ENCODE assay signal across 8 cellular contexts in genomic region chr9:113682297-113682771, GRCh38.
DNase-seq lines count a peak whose midpoint lies in the region; ATAC-seq, FAIRE-seq and TF ChIP-seq lines count a peak whose summit lies in the region.

No MANE protein-coding gene starts in this region.

- in situ Hi-C loops in G401 (cut with HindIII; ENCODE audit: low sequenced_read_pairs) = no loop called here

- H3K27me3 ChIP-seq in MG63 = no peaks in the 10 kb centered on the region

- peak; percentile 42 for DNase-seq in G401 (ENCODE audit: low spot score)
- DNase-seq in MG63 = peak; percentile 88
- peak; percentile 82 for DNase-seq in SW480 (ENCODE audit: low spot score)
- peak; percentile 87 to 88 for DNase-seq in cardiac fibroblast (ENCODE audit: low read depth in 2 of 2)
- DNase-seq in stimulated activated CD4-positive, alpha-beta T cell treated with anti-CD3 and anti-CD28 coated beads, Interleukin-12 subunit alpha, Interleukin-12 subunit beta, amount 100 ng/mL, for 4 hours = peak; percentile 36

- ATAC-seq in GM18520 (IDR thresholded peaks at IDR 0.05; ENCODE audit: unreplicated experiment) (no peak), GM21723 (IDR thresholded peaks at IDR 0.05; ENCODE audit: unreplicated experiment) (no peak)

- H3K4me3 ChIP-seq in MG63 (no peak overlapping the region), cardiac fibroblast (replicated peaks in 1 of 2; ENCODE audit: low read depth in 2 of 2, low read length in 2 of 2) (no peak overlapping the region)

- peak; percentile 96 for TF ChIP-seq CTCF in cardiac fibroblast (IDR thresholded peaks at IDR 0.05; ENCODE audit: low read depth, low read length)

- peak; percentile 65 for FAIRE-seq in islet of Langerhans (lab: Jason Lieb, UNC)

- H3K36me3 ChIP-seq in MG63 = no peaks in the 10 kb centered on the region

- H3K9me3 ChIP-seq in MG63 = no peaks in the 10 kb centered on the region

Comparison
In these comparisons a context has a peak if more than half of its experiments do, and no peak if none do; other contexts are left out.
1. DNase-seq: peak in every context shown above with its lines; median percentile 88 in MG63; 88 in cardiac fibroblast; 82 in SW480; 42 in G401; 36 in stimulated activated CD4-positive, alpha-beta T cell treated with anti-CD3 and anti-CD28 coated beads, Interleukin-12 subunit alpha, Interleukin-12 subunit beta, amount 100 ng/mL, for 4 hours.